ENCODE assay signal across 1 cellular context in the genomic region with DNA sequence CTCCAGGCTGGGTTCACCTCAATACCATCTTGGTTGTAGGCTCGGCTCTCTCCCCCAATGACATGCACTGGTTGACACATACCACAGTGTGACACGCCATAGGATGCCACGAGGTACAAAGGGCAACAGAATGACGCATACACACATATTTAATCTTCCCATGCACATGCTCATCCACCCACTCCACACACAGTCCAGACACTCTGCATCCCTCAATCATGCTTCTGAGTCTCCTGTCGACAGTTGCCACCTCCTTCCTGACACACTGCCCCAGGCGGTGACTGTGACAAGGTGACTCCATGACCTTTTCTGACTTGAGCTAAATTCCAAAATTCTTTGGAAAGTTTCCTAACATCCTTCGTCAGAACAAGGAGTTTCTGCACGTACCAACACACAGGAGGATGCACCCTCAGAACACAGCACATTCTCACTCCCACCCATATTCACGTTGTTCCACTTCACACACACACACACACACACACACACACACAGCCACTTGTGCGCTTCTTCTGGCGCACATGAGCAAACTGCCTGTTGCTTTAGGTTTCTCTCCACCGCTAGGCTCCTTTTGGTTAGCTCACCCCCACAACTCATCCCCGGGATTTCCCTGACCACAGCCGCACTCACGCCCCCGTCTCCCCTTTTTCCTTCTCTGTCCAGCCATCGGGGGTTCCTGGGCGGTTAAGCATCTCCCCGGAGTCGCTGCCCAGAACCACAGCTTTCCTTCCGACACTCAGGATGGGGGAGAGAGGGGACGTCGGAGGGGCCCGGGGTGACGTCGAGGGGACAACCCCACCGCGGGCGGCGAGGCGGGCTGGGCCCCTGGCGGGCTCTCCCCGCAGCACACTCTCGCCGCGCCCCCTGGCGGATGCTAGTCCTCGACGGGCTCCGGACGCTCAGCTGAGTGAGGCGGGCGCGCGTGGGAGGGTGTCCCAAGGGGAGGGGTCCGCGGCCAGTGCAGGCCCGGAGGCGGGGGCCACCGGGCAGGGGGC.
TF ChIP-seq lines count a peak whose summit lies in the region.

No MANE protein-coding gene starts in this region.

TF ChIP-seq in K562, 482 proteins besides CTCF, POLR2A, EP300 and RAD21 (continued from another document and continues in another):
- TF ChIP-seq, protein P1, sequence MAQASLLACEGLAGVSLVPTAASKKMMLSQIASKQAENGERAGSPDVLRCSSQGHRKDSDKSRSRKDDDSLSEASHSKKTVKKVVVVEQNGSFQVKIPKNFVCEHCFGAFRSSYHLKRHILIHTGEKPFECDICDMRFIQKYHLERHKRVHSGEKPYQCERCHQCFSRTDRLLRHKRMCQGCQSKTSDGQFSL (CRISPR knock-in tag; IDR thresholded peaks at IDR 0.05) = no peak
- TF ChIP-seq, protein P1 (tag; IDR thresholded peaks at IDR 0.05) = no peak
- TF ChIP-seq ELF2 (CRISPR knock-in tag; IDR thresholded peaks at IDR 0.05) (no peak), ZFX (CRISPR knock-in tag; IDR thresholded peaks at IDR 0.05) (peak; percentile 57), SIX5 (IDR thresholded peaks at IDR 0.05; ENCODE audit: borderline replicate concordance in 1 of 2, insufficient read depth in 1 of 2, low read depth in 1 of 2, low read length in 2 of 2) (no peak), XRCC5 (IDR thresholded peaks at IDR 0.05; ENCODE audit: low read depth, low read length) (0 out of 2 replicates have a peak, but pooled peaks have one; percentile 68), RNF2 (IDR thresholded peaks at IDR 0.05) (peak; percentile 58; the same call in 1 of the 2 replicates), POLR2AphosphoS2 (IDR thresholded peaks at IDR 0.05; ENCODE audit: low read length) (no peak), ZKSCAN1 (IDR thresholded peaks at IDR 0.05; ENCODE audit: low read depth, low read length) (no peak), ZNF830 (CRISPR knock-in tag; IDR thresholded peaks at IDR 0.05) (no peak), HSF4 (CRISPR knock-in tag; IDR thresholded peaks at IDR 0.05; ENCODE audit: borderline replicate concordance) (no peak), HDGF (IDR thresholded peaks at IDR 0.05) (no peak), NFE2 (IDR thresholded peaks at IDR 0.05; ENCODE audit: low read depth) (no peak), JUND (IDR thresholded peaks at IDR 0.05; ENCODE audit: borderline replicate concordance, low read depth, low read length) (no peak), JUND (tag; IDR thresholded peaks at IDR 0.05; ENCODE audit: borderline replicate concordance, low read depth, low read length) (no peak), RFX1 (IDR thresholded peaks at IDR 0.05) (no peak), LCOR (CRISPR knock-in tag; IDR thresholded peaks at IDR 0.05) (no peak), ADNP (tag; IDR thresholded peaks at IDR 0.05) (no peak), SMC3 (conservative IDR thresholded peaks at IDR 0.05; ENCODE audit: insufficient read depth, low read depth, low read length) (peak; percentile 40; the same call in 1 of the 2 replicates), ZFPM2 (CRISPR knock-in tag; IDR thresholded peaks at IDR 0.05) (no peak), OTX1 (CRISPR knock-in tag; IDR thresholded peaks at IDR 0.05) (no peak), CXXC5 (CRISPR knock-in tag; IDR thresholded peaks at IDR 0.05) (peak; percentile 44; the same call in 1 of the 2 replicates), KLF10 (CRISPR knock-in tag; IDR thresholded peaks at IDR 0.05) (no peak), ZNF253 (CRISPR knock-in tag; conservative IDR thresholded peaks at IDR 0.05) (no peak), FOXA3 (CRISPR knock-in tag; conservative IDR thresholded peaks at IDR 0.05 in 1 of 2, IDR thresholded peaks at IDR 0.05 in 1 of 2) (no peak), NONO (IDR thresholded peaks at IDR 0.05; ENCODE audit: low read depth in 2 of 2, low read length in 1 of 2) (no peak), SRSF7 (optimal IDR thresholded peaks at IDR 0.05; ENCODE audit: low read depth, low read length) (no peak), ZNF197 (CRISPR knock-in tag; IDR thresholded peaks at IDR 0.05; ENCODE audit: low read depth) (no peak), HNRNPLL (IDR thresholded peaks at IDR 0.05; ENCODE audit: low read depth, low read length, poor library complexity, severe bottlenecking) (no peak), ELF1 (tag; IDR thresholded peaks at IDR 0.05) (no peak)
- TF ChIP-seq, protein P2, sequence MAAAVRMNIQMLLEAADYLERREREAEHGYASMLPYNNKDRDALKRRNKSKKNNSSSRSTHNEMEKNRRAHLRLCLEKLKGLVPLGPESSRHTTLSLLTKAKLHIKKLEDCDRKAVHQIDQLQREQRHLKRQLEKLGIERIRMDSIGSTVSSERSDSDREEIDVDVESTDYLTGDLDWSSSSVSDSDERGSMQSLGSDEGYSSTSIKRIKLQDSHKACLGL (CRISPR knock-in tag; IDR thresholded peaks at IDR 0.05; ENCODE audit: borderline replicate concordance, poor library complexity, severe bottlenecking) = no peak
- TF ChIP-seq, protein P3, sequence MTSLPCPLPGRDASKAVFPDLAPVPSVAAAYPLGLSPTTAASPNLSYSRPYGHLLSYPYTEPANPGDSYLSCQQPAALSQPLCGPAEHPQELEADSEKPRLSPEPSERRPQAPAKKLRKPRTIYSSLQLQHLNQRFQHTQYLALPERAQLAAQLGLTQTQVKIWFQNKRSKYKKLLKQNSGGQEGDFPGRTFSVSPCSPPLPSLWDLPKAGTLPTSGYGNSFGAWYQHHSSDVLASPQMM (CRISPR knock-in tag; IDR thresholded peaks at IDR 0.05) = no peak
- TF ChIP-seq, protein P4, sequence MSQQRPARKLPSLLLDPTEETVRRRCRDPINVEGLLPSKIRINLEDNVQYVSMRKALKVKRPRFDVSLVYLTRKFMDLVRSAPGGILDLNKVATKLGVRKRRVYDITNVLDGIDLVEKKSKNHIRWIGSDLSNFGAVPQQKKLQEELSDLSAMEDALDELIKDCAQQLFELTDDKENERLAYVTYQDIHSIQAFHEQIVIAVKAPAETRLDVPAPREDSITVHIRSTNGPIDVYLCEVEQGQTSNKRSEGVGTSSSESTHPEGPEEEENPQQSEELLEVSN (IDR thresholded peaks at IDR 0.05; ENCODE audit: borderline replicate concordance in 1 of 2, extremely low read depth in 1 of 2, insufficient read depth in 1 of 2, insufficient read length in 1 of 2, low read depth in 1 of 2, low read length in 1 of 2, poor library complexity in 1 of 2, severe bottlenecking in 1 of 2) = peak; percentile 82 to 95
- TF ChIP-seq, protein P5, sequence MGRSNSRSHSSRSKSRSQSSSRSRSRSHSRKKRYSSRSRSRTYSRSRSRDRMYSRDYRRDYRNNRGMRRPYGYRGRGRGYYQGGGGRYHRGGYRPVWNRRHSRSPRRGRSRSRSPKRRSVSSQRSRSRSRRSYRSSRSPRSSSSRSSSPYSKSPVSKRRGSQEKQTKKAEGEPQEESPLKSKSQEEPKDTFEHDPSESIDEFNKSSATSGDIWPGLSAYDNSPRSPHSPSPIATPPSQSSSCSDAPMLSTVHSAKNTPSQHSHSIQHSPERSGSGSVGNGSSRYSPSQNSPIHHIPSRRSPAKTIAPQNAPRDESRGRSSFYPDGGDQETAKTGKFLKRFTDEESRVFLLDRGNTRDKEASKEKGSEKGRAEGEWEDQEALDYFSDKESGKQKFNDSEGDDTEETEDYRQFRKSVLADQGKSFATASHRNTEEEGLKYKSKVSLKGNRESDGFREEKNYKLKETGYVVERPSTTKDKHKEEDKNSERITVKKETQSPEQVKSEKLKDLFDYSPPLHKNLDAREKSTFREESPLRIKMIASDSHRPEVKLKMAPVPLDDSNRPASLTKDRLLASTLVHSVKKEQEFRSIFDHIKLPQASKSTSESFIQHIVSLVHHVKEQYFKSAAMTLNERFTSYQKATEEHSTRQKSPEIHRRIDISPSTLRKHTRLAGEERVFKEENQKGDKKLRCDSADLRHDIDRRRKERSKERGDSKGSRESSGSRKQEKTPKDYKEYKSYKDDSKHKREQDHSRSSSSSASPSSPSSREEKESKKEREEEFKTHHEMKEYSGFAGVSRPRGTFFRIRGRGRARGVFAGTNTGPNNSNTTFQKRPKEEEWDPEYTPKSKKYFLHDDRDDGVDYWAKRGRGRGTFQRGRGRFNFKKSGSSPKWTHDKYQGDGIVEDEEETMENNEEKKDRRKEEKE (IDR thresholded peaks at IDR 0.05; ENCODE audit: borderline replicate concordance in 1 of 2, control insufficient read depth in 1 of 2, low read depth in 2 of 2, low read length in 1 of 2) = no peak
- TF ChIP-seq, protein P6, sequence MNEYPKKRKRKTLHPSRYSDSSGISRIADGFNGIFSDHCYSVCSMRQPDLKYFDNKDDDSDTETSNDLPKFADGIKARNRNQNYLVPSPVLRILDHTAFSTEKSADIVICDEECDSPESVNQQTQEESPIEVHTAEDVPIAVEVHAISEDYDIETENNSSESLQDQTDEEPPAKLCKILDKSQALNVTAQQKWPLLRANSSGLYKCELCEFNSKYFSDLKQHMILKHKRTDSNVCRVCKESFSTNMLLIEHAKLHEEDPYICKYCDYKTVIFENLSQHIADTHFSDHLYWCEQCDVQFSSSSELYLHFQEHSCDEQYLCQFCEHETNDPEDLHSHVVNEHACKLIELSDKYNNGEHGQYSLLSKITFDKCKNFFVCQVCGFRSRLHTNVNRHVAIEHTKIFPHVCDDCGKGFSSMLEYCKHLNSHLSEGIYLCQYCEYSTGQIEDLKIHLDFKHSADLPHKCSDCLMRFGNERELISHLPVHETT (CRISPR knock-in tag; conservative IDR thresholded peaks at IDR 0.05 in 1 of 2, IDR thresholded peaks at IDR 0.05 in 1 of 2) = no peak
- TF ChIP-seq, protein P7, sequence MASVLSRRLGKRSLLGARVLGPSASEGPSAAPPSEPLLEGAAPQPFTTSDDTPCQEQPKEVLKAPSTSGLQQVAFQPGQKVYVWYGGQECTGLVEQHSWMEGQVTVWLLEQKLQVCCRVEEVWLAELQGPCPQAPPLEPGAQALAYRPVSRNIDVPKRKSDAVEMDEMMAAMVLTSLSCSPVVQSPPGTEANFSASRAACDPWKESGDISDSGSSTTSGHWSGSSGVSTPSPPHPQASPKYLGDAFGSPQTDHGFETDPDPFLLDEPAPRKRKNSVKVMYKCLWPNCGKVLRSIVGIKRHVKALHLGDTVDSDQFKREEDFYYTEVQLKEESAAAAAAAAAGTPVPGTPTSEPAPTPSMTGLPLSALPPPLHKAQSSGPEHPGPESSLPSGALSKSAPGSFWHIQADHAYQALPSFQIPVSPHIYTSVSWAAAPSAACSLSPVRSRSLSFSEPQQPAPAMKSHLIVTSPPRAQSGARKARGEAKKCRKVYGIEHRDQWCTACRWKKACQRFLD (CRISPR knock-in tag; IDR thresholded peaks at IDR 0.05) = no peak
- TF ChIP-seq, protein P8, sequence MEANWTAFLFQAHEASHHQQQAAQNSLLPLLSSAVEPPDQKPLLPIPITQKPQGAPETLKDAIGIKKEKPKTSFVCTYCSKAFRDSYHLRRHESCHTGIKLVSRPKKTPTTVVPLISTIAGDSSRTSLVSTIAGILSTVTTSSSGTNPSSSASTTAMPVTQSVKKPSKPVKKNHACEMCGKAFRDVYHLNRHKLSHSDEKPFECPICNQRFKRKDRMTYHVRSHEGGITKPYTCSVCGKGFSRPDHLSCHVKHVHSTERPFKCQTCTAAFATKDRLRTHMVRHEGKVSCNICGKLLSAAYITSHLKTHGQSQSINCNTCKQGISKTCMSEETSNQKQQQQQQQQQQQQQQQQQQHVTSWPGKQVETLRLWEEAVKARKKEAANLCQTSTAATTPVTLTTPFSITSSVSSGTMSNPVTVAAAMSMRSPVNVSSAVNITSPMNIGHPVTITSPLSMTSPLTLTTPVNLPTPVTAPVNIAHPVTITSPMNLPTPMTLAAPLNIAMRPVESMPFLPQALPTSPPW (CRISPR knock-in tag; IDR thresholded peaks at IDR 0.05) = peak; percentile 63
- TF ChIP-seq, protein P9, sequence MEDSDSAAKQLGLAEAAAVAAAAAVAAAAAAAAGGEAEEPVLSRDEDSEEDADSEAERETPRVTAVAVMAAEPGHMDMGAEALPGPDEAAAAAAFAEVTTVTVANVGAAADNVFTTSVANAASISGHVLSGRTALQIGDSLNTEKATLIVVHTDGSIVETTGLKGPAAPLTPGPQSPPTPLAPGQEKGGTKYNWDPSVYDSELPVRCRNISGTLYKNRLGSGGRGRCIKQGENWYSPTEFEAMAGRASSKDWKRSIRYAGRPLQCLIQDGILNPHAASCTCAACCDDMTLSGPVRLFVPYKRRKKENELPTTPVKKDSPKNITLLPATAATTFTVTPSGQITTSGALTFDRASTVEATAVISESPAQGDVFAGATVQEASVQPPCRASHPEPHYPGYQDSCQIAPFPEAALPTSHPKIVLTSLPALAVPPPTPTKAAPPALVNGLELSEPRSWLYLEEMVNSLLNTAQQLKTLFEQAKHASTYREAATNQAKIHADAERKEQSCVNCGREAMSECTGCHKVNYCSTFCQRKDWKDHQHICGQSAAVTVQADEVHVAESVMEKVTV (CRISPR knock-in tag; IDR thresholded peaks at IDR 0.05) = no peak
- TF ChIP-seq, protein P10, sequence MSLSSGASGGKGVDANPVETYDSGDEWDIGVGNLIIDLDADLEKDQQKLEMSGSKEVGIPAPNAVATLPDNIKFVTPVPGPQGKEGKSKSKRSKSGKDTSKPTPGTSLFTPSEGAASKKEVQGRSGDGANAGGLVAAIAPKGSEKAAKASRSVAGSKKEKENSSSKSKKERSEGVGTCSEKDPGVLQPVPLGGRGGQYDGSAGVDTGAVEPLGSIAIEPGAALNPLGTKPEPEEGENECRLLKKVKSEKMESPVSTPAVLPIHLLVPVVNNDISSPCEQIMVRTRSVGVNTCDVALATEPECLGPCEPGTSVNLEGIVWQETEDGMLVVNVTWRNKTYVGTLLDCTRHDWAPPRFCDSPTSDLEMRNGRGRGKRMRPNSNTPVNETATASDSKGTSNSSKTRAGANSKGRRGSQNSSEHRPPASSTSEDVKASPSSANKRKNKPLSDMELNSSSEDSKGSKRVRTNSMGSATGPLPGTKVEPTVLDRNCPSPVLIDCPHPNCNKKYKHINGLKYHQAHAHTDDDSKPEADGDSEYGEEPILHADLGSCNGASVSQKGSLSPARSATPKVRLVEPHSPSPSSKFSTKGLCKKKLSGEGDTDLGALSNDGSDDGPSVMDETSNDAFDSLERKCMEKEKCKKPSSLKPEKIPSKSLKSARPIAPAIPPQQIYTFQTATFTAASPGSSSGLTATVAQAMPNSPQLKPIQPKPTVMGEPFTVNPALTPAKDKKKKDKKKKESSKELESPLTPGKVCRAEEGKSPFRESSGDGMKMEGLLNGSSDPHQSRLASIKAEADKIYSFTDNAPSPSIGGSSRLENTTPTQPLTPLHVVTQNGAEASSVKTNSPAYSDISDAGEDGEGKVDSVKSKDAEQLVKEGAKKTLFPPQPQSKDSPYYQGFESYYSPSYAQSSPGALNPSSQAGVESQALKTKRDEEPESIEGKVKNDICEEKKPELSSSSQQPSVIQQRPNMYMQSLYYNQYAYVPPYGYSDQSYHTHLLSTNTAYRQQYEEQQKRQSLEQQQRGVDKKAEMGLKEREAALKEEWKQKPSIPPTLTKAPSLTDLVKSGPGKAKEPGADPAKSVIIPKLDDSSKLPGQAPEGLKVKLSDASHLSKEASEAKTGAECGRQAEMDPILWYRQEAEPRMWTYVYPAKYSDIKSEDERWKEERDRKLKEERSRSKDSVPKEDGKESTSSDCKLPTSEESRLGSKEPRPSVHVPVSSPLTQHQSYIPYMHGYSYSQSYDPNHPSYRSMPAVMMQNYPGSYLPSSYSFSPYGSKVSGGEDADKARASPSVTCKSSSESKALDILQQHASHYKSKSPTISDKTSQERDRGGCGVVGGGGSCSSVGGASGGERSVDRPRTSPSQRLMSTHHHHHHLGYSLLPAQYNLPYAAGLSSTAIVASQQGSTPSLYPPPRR (CRISPR knock-in tag; IDR thresholded peaks at IDR 0.05; ENCODE audit: borderline replicate concordance) = 0 out of 2 replicates have a peak, but pooled peaks have one; percentile 42
